ENCODE assay signal across 19 cellular contexts in genomic region chr7:81714306-81714705, GRCh38. TPM values are rescaled to one million over a fixed set of nuclear protein-coding genes. Genes with fewer than 3 reads are reported as not detected.
DNase-seq lines count a peak whose midpoint lies in the region; ATAC-seq, FAIRE-seq and TF ChIP-seq lines count a peak whose summit lies in the region.
"Had no signal": no experiment of that assay in that cellular context is flagged by ENCODE, and none has a peak within 500 bp of the region (broad histone marks: within the 10 kb centered on the region; RNA-seq: fewer than 3 reads in every experiment).

No MANE protein-coding gene starts in this region.

- H3K27me3 ChIP-seq in IMR-90 (ENCODE audit: control insufficient read depth, insufficient read depth, low read length) (no peaks in the 10 kb centered on the region), astrocyte (ENCODE audit: insufficient read depth, low read length) (no peaks in the 10 kb centered on the region), pancreas (no peaks in the 10 kb centered on the region)

- no peak overlapping the region for H3K23ac ChIP-seq in IMR-90 (ENCODE audit: low read depth, low read length)

- peaks cover 0 to 5% of the 10 kb centered on the region in 2 experiments; a peak in 2 of 4 replicates for H3K79me1 ChIP-seq in IMR-90 (ENCODE audit: low read depth in 1 of 2, low read length in 2 of 2)

- H3K27ac Mint-ChIP-seq in astrocyte (ENCODE audit: unreplicated experiment), result no peak overlapping the region
- no peak overlapping the region for H3K27ac Mint-ChIP-seq in stimulated activated naive CD8-positive, alpha-beta T cell treated with anti-CD3 and anti-CD28 coated beads, Interleukin-15, amount 100 ng/mL, for 72 hours
- H3K27ac Mint-ChIP-seq: CD4-positive, alpha-beta T cell had no signal

- 0 out of 2 replicates have a peak, but pooled peaks cover 3% of the 10 kb centered on the region for H3K9me1 ChIP-seq in IMR-90 (ENCODE audit: insufficient read depth, low read length)

- TF ChIP-seq CTCF in 22Rv1 (IDR thresholded peaks at IDR 0.05) (no peak), IMR-90 (conservative IDR thresholded peaks at IDR 0.05; ENCODE audit: low read depth, low read length) (no peak), astrocyte (IDR thresholded peaks at IDR 0.05; ENCODE audit: insufficient read depth, low read depth, low read length) (no peak), kidney (IDR thresholded peaks at IDR 0.05; ENCODE audit: borderline replicate concordance, extremely low read depth, insufficient read depth) (no peak), pancreas (IDR thresholded peaks at IDR 0.05) (no peak)

- no peak overlapping the region for H3K4me3 ChIP-seq in IMR-90 (ENCODE audit: insufficient read depth, low read depth, low read length)
- H3K4me3 ChIP-seq in astrocyte (ENCODE audit: insufficient read depth, low read depth, low read length), result no peak overlapping the region
- H3K4me3 ChIP-seq in kidney (ENCODE audit: low read length in 2 of 2), result no peak overlapping the region
- H3K4me3 ChIP-seq in pancreas, result no peak overlapping the region
- H3K4me3 ChIP-seq: HAP-1 had no signal

- no TSS peak for BruUV-seq in IMR-90 (replicated peaks; lab: Mats Ljungman, UMichigan)

- H2BK20ac ChIP-seq in IMR-90 (ENCODE audit: low read depth, low read length), result no peak overlapping the region

- no CpG with 5 or more reads among the region's 1 CpG for WGBS in IMR-90 (ENCODE audit: extremely low coverage in 2 of 2, insufficient read length in 1 of 2), 2 experiments
- 77 to 83% methylated on average over 1 of the region's 1 CpG for WGBS in pancreas, 2 donors

- peak overlapping the region; percentile 58 for H2BK5ac ChIP-seq in IMR-90 (ENCODE audit: low read depth, low read length, poor library complexity, severe bottlenecking)

- no peaks in the 10 kb centered on the region for H3K36me3 Mint-ChIP-seq in astrocyte (ENCODE audit: low read depth, unreplicated experiment)

- in situ Hi-C loops in IMR-90 (cut with MboI; ENCODE audit: low sequenced_read_pairs), result no loop called here

- H3K56ac ChIP-seq in IMR-90 (ENCODE audit: extremely low read depth, insufficient read depth, low read length), result no peak overlapping the region

- 0 out of 3 replicates have a peak overlapping the region, but pooled peaks have one; percentile 48 for H2BK15ac ChIP-seq in IMR-90 (ENCODE audit: low read depth, low read length)

- POLR2A ChIA-PET in IMR-90 (lab: Charles Lee; ENCODE audit: unreplicated experiment), result no interaction called here

- H3K27me3 Mint-ChIP-seq in astrocyte (ENCODE audit: low read depth, unreplicated experiment), result no peaks in the 10 kb centered on the region
- H3K27me3 Mint-ChIP-seq in stimulated activated naive CD8-positive, alpha-beta T cell treated with anti-CD3 and anti-CD28 coated beads, Interleukin-15, amount 100 ng/mL, for 72 hours, result no peaks in the 10 kb centered on the region
- H3K27me3 Mint-ChIP-seq: CD4-positive, alpha-beta T cell had no signal

- FAIRE-seq in astrocyte (lab: Jason Lieb, UNC), result no peak
- peak; percentile 8 for FAIRE-seq in kidney (lab: Jason Lieb, UNC)
- no peak for FAIRE-seq in pancreas (lab: Jason Lieb, UNC)
- FAIRE-seq: D721Med, GM12891, GM19239, H1, HepG2 had no signal

- CTCF ChIA-PET in IMR-90 (lab: Yijun Ruan, JAX), result no interaction called here

- H2AFZ ChIP-seq in IMR-90 (replicated peaks; ENCODE audit: low read length, poor library complexity) (no peak overlapping the region), astrocyte (ENCODE audit: low read depth, low read length) (no peak overlapping the region)

- H3K4me1 ChIP-seq in IMR-90 (ENCODE audit: control insufficient read depth, insufficient read depth, low read length) (no peaks in the 10 kb centered on the region), astrocyte (ENCODE audit: insufficient read depth, low read length) (no peaks in the 10 kb centered on the region), kidney (ENCODE audit: control insufficient read depth in 1 of 2, insufficient read depth in 1 of 2, low read depth in 1 of 2, low read length in 2 of 2) (no peaks in the 10 kb centered on the region), pancreas (no peaks in the 10 kb centered on the region)
- H3K4me1 ChIP-seq: Caco-2, HAP-1 had no signal

- dilution Hi-C loops in IMR-90 (cut with HindIII; ENCODE audit: low sequenced_read_pairs, unreplicated experiment), result no loop called here

- H3K4me1 Mint-ChIP-seq in astrocyte (ENCODE audit: low read depth, unreplicated experiment), result no peaks in the 10 kb centered on the region
- H3K4me1 Mint-ChIP-seq in stimulated activated naive CD8-positive, alpha-beta T cell treated with anti-CD3 and anti-CD28 coated beads, Interleukin-15, amount 100 ng/mL, for 72 hours, result no peaks in the 10 kb centered on the region

- H3K9ac ChIP-seq in IMR-90 (ENCODE audit: low read depth, low read length) (no peak overlapping the region), astrocyte (ENCODE audit: low read length) (no peak overlapping the region), kidney (ENCODE audit: low read length in 2 of 2) (no peak overlapping the region)

- H3K36me3 ChIP-seq in IMR-90 (ENCODE audit: control insufficient read depth, insufficient read depth, low read length) (peaks cover 40% of the 10 kb centered on the region), astrocyte (ENCODE audit: insufficient read depth, low read length) (no peaks in the 10 kb centered on the region), kidney (ENCODE audit: control insufficient read depth in 1 of 2, insufficient read depth in 2 of 2, low read length in 2 of 2) (no peaks in the 10 kb centered on the region), pancreas (no peaks in the 10 kb centered on the region)
- H3K36me3 ChIP-seq: HAP-1 had no signal

- H4K5ac ChIP-seq in IMR-90 (ENCODE audit: low read depth, low read length), result no peak overlapping the region

- H4K91ac ChIP-seq in IMR-90 (ENCODE audit: insufficient read depth, low read depth, low read length), result no peak overlapping the region

- DNase-seq in IMR-90, result no peak
- peak; percentile 42 for DNase-seq in astrocyte (ENCODE audit: low read depth)
- no peak for DNase-seq in kidney
- DNase-seq in pancreas, result no peak
- no peak for DNase-seq in stimulated activated naive CD8-positive, alpha-beta T cell treated with anti-CD3 and anti-CD28 coated beads, Interleukin-15, amount 100 ng/mL, for 72 hours
- DNase-seq: ACHN; AML-193; Caco-2; CD4-positive, alpha-beta T cell had no signal

- H3K18ac ChIP-seq in IMR-90 (ENCODE audit: low read depth, low read length), result no peak overlapping the region; the same call in 1 of the 2 replicates

- H3K79me2 ChIP-seq in astrocyte (ENCODE audit: insufficient read depth, low read length), result no peaks in the 10 kb centered on the region

- intact Hi-C loops in IMR-90 (cut with micrococcal nuclease), result no loop called here
- intact Hi-C loops in kidney (cut with DNase I), result no loop called here
- intact Hi-C loops in pancreas (cut with DNase I), result no loop called here

- no peak overlapping the region for H3K14ac ChIP-seq in IMR-90 (replicated peaks; ENCODE audit: low read depth, low read length)

- H4K8ac ChIP-seq in IMR-90 (ENCODE audit: low read depth in 2 of 2, low read length in 2 of 2), result peak overlapping the region in 1 of 2 experiments; percentile 49; a peak in 1 of 4 replicates

- no peak overlapping the region for H3K4ac ChIP-seq in IMR-90 (ENCODE audit: low read depth, low read length)

- no peaks in the 10 kb centered on the region for H3K9me3 Mint-ChIP-seq in astrocyte (ENCODE audit: unreplicated experiment)
- peaks cover 0 to 4% of the 10 kb centered on the region in 2 donors for H3K9me3 Mint-ChIP-seq in stimulated activated naive CD8-positive, alpha-beta T cell treated with anti-CD3 and anti-CD28 coated beads, Interleukin-15, amount 100 ng/mL, for 72 hours
- H3K9me3 Mint-ChIP-seq: CD4-positive, alpha-beta T cell had no signal

- TF ChIP-seq RAD21 in IMR-90 (IDR thresholded peaks at IDR 0.05; ENCODE audit: low read length), result no peak

- H3K9me3 ChIP-seq in IMR-90 (ENCODE audit: control insufficient read depth, insufficient read depth, low read length), result no peaks in the 10 kb centered on the region
- H3K9me3 ChIP-seq in astrocyte (ENCODE audit: insufficient read depth, low read depth, low read length), result no peaks in the 10 kb centered on the region
- H3K9me3 ChIP-seq in kidney (ENCODE audit: control insufficient read depth in 1 of 2, low read length in 2 of 2), result no peaks in the 10 kb centered on the region
- no peaks in the 10 kb centered on the region for H3K9me3 ChIP-seq in pancreas
- H3K9me3 ChIP-seq: Caco-2, HAP-1 had no signal

- H3K27ac ChIP-seq in 22Rv1 (peak overlapping the region; percentile 92), IMR-90 (ENCODE audit: insufficient read depth, low read length) (no peak overlapping the region), astrocyte (ENCODE audit: low read depth, low read length) (no peak overlapping the region), kidney (ENCODE audit: low read depth in 2 of 2, low read length in 2 of 2) (no peak overlapping the region), pancreas (no peak overlapping the region)
- H3K27ac ChIP-seq: C4-2B had no signal

- ATAC-seq in IMR-90 (ENCODE audit: low read depth), result no peak
- ATAC-seq in pancreas, result no peak
- ATAC-seq in HG02610 (IDR thresholded peaks at IDR 0.05; ENCODE audit: unreplicated experiment), result no peak
- ATAC-seq in stimulated activated naive CD8-positive, alpha-beta T cell treated with anti-CD3 and anti-CD28 coated beads, Interleukin-15, amount 100 ng/mL, for 72 hours, result no peak
- ATAC-seq: HepG2 had no signal

- no peak overlapping the region for H2BK120ac ChIP-seq in IMR-90 (ENCODE audit: low read depth, low read length)

- H3K4me3 Mint-ChIP-seq in astrocyte (ENCODE audit: unreplicated experiment), result no peak overlapping the region
- no peak overlapping the region for H3K4me3 Mint-ChIP-seq in stimulated activated naive CD8-positive, alpha-beta T cell treated with anti-CD3 and anti-CD28 coated beads, Interleukin-15, amount 100 ng/mL, for 72 hours
- H3K4me3 Mint-ChIP-seq: CD4-positive, alpha-beta T cell had no signal

- H3K4me2 ChIP-seq in IMR-90 (ENCODE audit: low read depth, low read length), result no peak overlapping the region
- no peak overlapping the region for H3K4me2 ChIP-seq in astrocyte (ENCODE audit: low read length)

- H4K20me1 ChIP-seq in IMR-90 (ENCODE audit: insufficient read depth, low read length), result no peaks in the 10 kb centered on the region
- H4K20me1 ChIP-seq in astrocyte (ENCODE audit: insufficient read depth, low read length), result no peaks in the 10 kb centered on the region

- no peak for TF ChIP-seq POLR2A in IMR-90 (IDR thresholded peaks at IDR 0.05; ENCODE audit: low read depth, low read length)

- H2AK5ac ChIP-seq in IMR-90 (ENCODE audit: low read depth, low read length), result no peak overlapping the region

- H2AK9ac ChIP-seq in IMR-90 (replicated peaks; ENCODE audit: low read depth, low read length, poor library complexity), result no peak overlapping the region

RNA-seq across cellular contexts. Expression of gene HGF, which starts 55.5 kb away (rescaled TPM):
- total RNA-seq in IMR-90 (2012; rRNA removed) (38.3 and 50.9 TPM in 2 replicates), astrocyte (not detected in 2 replicates), kidney (23.8 TPM), pancreas (1 to 10 TPM in 4 of 6 donors, under 1 TPM in 2; 0.42 to 8.0 (median 1.3) TPM)
- polyA plus RNA-seq in IMR-90 (2012; rRNA removed) (14.4 and 16.8 TPM in 2 replicates), kidney (ENCODE audit: insufficient read depth, low read depth, low replicate concordance) (2.6 TPM), pancreas (under 1 TPM; 0.53 to 0.68 TPM)
- 5.0 and 9.8 TPM in 2 replicates for polyA plus RNA-seq in IMR-90 (2012; cell fraction: cytosol; rRNA removed)
- 3.2 and 38.7 TPM in 2 replicates for polyA plus RNA-seq in IMR-90 (2012; cell fraction: nucleus; rRNA removed; ENCODE audit: low replicate concordance)
- total RNA-seq: A172; Caco-2; CD4-positive, alpha-beta T cell; HepG2 had no signal
- polyA plus RNA-seq: HepG2 had no signal
